Comparison of ENCODE assay signal across 23 cellular contexts in the genomic region with DNA sequence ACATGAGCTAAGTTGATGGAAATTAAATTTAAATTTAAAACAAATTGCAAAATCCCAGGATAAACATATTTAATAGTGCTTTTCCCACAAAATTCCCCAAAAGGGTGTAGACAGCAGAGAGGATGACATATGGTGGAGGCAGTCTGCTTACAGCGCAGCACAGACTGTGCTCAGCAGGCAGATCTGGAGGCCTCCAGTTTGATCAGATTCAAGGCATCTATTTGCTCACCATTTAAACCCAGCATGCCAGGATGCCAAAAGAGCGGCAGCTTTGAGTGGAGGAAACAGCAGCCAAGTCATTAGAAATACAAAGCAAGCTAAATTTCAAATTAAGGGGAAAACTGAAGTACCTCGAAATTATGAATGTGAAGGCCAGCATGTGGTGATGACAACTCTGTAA.
A peak's percentile ranks its signal among the peaks of the same experiment; 100 is the strongest.
DNase-seq lines count a peak whose midpoint lies in the region; ATAC-seq and TF ChIP-seq lines count a peak whose summit lies in the region.
"Had no signal": no experiment of that assay in that cellular context is flagged by ENCODE, and none has a peak within 500 bp of the region (broad histone marks: within the 10 kb centered on the region; RNA-seq: fewer than 3 reads in every experiment).

No MANE protein-coding gene starts in this region.

- no peaks in the 10 kb centered on the region for H3K9me2 ChIP-seq in GM23338 (ENCODE audit: insufficient read depth)

- DNase-seq in NCI-H146 (lab: John Stamatoyannopoulos, UW), result peak; percentile 9
- DNase-seq in NCI-H146 treated with DMSO at 0.1 percent for 48 hours (lab: John Stamatoyannopoulos, UW; ENCODE audit: unreplicated experiment), result no peak
- peak; percentile 33 for DNase-seq in GM23338 (ENCODE audit: low spot score)
- peak; percentile 78 for DNase-seq in NCI-H69 (lab: John Stamatoyannopoulos, UW)
- no peak for DNase-seq in glutamatergic neuron
- DNase-seq in activated CD8-positive, alpha-beta T cell treated with anti-CD3 and anti-CD28 coated beads for 36 hours, result no peak
- DNase-seq in CD4-positive, alpha-beta T cell, result no peak
- no peak for DNase-seq in DMS79 treated with DMSO at 0.1 percent for 48 hours (lab: John Stamatoyannopoulos, UW)
- DNase-seq: ACHN; Calu3; CD8-positive, alpha-beta T cell; DMS53; EL; HCEC 1CT; MG63; NCI-H2029; NCI-H748 treated with DMSO at 0.1 percent for 48 hours had no signal

- H3K4me1 ChIP-seq in GM23338 (ENCODE audit: insufficient read depth), result peaks cover 19% of the 10 kb centered on the region
- H3K4me1 ChIP-seq: BLaER1 treated with 17β-estradiol and CSF1 and Interleukin-3, amounts not matched to agents 10 nM and 100 nM had no signal

- CTCF ChIA-PET in activated CD8-positive, alpha-beta T cell treated with anti-CD3 and anti-CD28 coated beads for 36 hours (lab: Charles Lee), result no interaction called here
- CTCF ChIA-PET in CD4-positive, alpha-beta T cell (lab: Charles Lee), result no interaction called here

- intact Hi-C loops in activated CD8-positive, alpha-beta T cell treated with anti-CD3 and anti-CD28 coated beads for 36 hours (cut with micrococcal nuclease), result no loop called here
- intact Hi-C loops in CD4-positive, alpha-beta T cell (cut with DNase I, micrococcal nuclease), result no loop called here

- peaks cover 44% of the 10 kb centered on the region for H3K4me1 Mint-ChIP-seq in GM23338
- H3K4me1 Mint-ChIP-seq in glutamatergic neuron (ENCODE audit: low read depth, unreplicated experiment), result peaks cover 15% of the 10 kb centered on the region
- no peaks in the 10 kb centered on the region for H3K4me1 Mint-ChIP-seq in activated CD8-positive, alpha-beta T cell treated with anti-CD3 and anti-CD28 coated beads for 36 hours (ENCODE audit: low read depth)
- H3K4me1 Mint-ChIP-seq in CD4-positive, alpha-beta T cell (ENCODE audit: low read depth), result no peaks in the 10 kb centered on the region

- no peaks in the 10 kb centered on the region for H4K20me1 ChIP-seq in GM23338 (replicated peaks; ENCODE audit: insufficient read depth)
- H4K20me1 ChIP-seq: BLaER1 treated with 17β-estradiol and CSF1 and Interleukin-3, amounts not matched to agents 10 nM and 100 nM had no signal

- POLR2A ChIA-PET in activated CD8-positive, alpha-beta T cell treated with anti-CD3 and anti-CD28 coated beads for 36 hours (lab: Charles Lee), result no interaction called here
- POLR2A ChIA-PET in CD4-positive, alpha-beta T cell (lab: Charles Lee), result no interaction called here

- no peak overlapping the region for H3K4me2 ChIP-seq in GM23338
- H3K4me2 ChIP-seq: BLaER1 treated with 17β-estradiol and CSF1 and Interleukin-3, amounts not matched to agents 10 nM and 100 nM had no signal

- TF ChIP-seq CTCF in GM23338 (conservative IDR thresholded peaks at IDR 0.05; ENCODE audit: low read depth in 2 of 2) (no peak), glutamatergic neuron (IDR thresholded peaks at IDR 0.05; ENCODE audit: partially characterized antibody, unreplicated experiment) (no peak)
- TF ChIP-seq CTCF in activated CD8-positive, alpha-beta T cell treated with anti-CD3 and anti-CD28 coated beads for 36 hours (IDR thresholded peaks at IDR 0.05), result no peak
- no peak for TF ChIP-seq CTCF in CD4-positive, alpha-beta T cell (IDR thresholded peaks at IDR 0.05)

- H3K36me3 Mint-ChIP-seq in GM23338 (ENCODE audit: low read depth) (peaks cover 22% of the 10 kb centered on the region), glutamatergic neuron (ENCODE audit: unreplicated experiment) (peaks cover 7% of the 10 kb centered on the region)
- no peaks in the 10 kb centered on the region for H3K36me3 Mint-ChIP-seq in activated CD8-positive, alpha-beta T cell treated with anti-CD3 and anti-CD28 coated beads for 36 hours (ENCODE audit: low read depth)
- no peaks in the 10 kb centered on the region for H3K36me3 Mint-ChIP-seq in CD4-positive, alpha-beta T cell (ENCODE audit: low read depth)
- H3K36me3 Mint-ChIP-seq: CD8-positive, alpha-beta T cell had no signal

- H3K4me3 Mint-ChIP-seq in GM23338 (peak overlapping the region; percentile 14; the same call in 1 of the 3 replicates), glutamatergic neuron (ENCODE audit: unreplicated experiment) (peak overlapping the region; percentile 50)
- no peak overlapping the region for H3K4me3 Mint-ChIP-seq in activated CD8-positive, alpha-beta T cell treated with anti-CD3 and anti-CD28 coated beads for 36 hours
- no peak overlapping the region for H3K4me3 Mint-ChIP-seq in CD4-positive, alpha-beta T cell
- H3K4me3 Mint-ChIP-seq: CD8-positive, alpha-beta T cell had no signal

- no peaks in the 10 kb centered on the region for H3K27me3 ChIP-seq in GM23338 (ENCODE audit: insufficient read depth)
- H3K27me3 ChIP-seq in CD4-positive, alpha-beta T cell (ENCODE audit: control insufficient read depth, insufficient read depth, low read length), result no peaks in the 10 kb centered on the region
- H3K27me3 ChIP-seq: BLaER1 treated with 17β-estradiol and CSF1 and Interleukin-3, amounts not matched to agents 10 nM and 100 nM; MG63 had no signal

- H3K9me3 Mint-ChIP-seq in GM23338, result peaks cover 10% of the 10 kb centered on the region
- peaks cover 1% of the 10 kb centered on the region for H3K9me3 Mint-ChIP-seq in glutamatergic neuron (ENCODE audit: unreplicated experiment)
- H3K9me3 Mint-ChIP-seq in activated CD8-positive, alpha-beta T cell treated with anti-CD3 and anti-CD28 coated beads for 36 hours, result peaks cover 2% of the 10 kb centered on the region
- peaks cover 2% of the 10 kb centered on the region for H3K9me3 Mint-ChIP-seq in CD4-positive, alpha-beta T cell

- no peaks in the 10 kb centered on the region for H3K27me3 Mint-ChIP-seq in GM23338 (ENCODE audit: insufficient read depth, low read depth, poor library complexity)
- peaks cover 2% of the 10 kb centered on the region for H3K27me3 Mint-ChIP-seq in glutamatergic neuron (ENCODE audit: unreplicated experiment)
- H3K27me3 Mint-ChIP-seq in activated CD8-positive, alpha-beta T cell treated with anti-CD3 and anti-CD28 coated beads for 36 hours, result no peaks in the 10 kb centered on the region
- H3K27me3 Mint-ChIP-seq in CD4-positive, alpha-beta T cell, result no peaks in the 10 kb centered on the region

- no peaks in the 10 kb centered on the region for H3K79me2 ChIP-seq in GM23338 (replicated peaks; ENCODE audit: insufficient read depth)

- ATAC-seq in GM23338, result peak; percentile 78
- ATAC-seq in activated CD8-positive, alpha-beta T cell treated with anti-CD3 and anti-CD28 coated beads for 36 hours, result no peak
- ATAC-seq in CD4-positive, alpha-beta T cell (ENCODE audit: poor library complexity), result no peak
- ATAC-seq: CD8-positive, alpha-beta T cell; HepG2; K562; Right ventricle myocardium inferior had no signal

- H3K36me3 ChIP-seq in GM23338 (ENCODE audit: insufficient read depth), result no peaks in the 10 kb centered on the region
- H3K36me3 ChIP-seq: BLaER1 treated with 17β-estradiol and CSF1 and Interleukin-3, amounts not matched to agents 10 nM and 100 nM; MG63 had no signal

- H2AFZ ChIP-seq in GM23338, result no peak overlapping the region

- no peak overlapping the region for H3K27ac ChIP-seq in GM23338 (ENCODE audit: low read depth)
- H3K27ac ChIP-seq in CD4-positive, alpha-beta T cell (ENCODE audit: low read depth, low read length), result no peak overlapping the region
- H3K27ac ChIP-seq: 22Rv1; BLaER1 treated with 17β-estradiol and CSF1 and Interleukin-3, amounts not matched to agents 10 nM and 100 nM; HL-60 had no signal

- H3K4me3 ChIP-seq in GM23338, result no peak overlapping the region
- H3K4me3 ChIP-seq: BLaER1 treated with 17β-estradiol and CSF1 and Interleukin-3, amounts not matched to agents 10 nM and 100 nM; K562; MG63 had no signal

- H3K27ac Mint-ChIP-seq in GM23338 (0 out of 2 replicates have a peak overlapping the region, but pooled peaks have one; percentile 50), glutamatergic neuron (ENCODE audit: unreplicated experiment) (peak overlapping the region; percentile 89)
- H3K27ac Mint-ChIP-seq in activated CD8-positive, alpha-beta T cell treated with anti-CD3 and anti-CD28 coated beads for 36 hours, result no peak overlapping the region
- no peak overlapping the region for H3K27ac Mint-ChIP-seq in CD4-positive, alpha-beta T cell
- H3K27ac Mint-ChIP-seq: CD8-positive, alpha-beta T cell had no signal

- H3K9me3 ChIP-seq in CD4-positive, alpha-beta T cell (ENCODE audit: control insufficient read depth, low read length), result no peaks in the 10 kb centered on the region
- H3K9me3 ChIP-seq: MG63 had no signal

- H3F3A ChIP-seq in GM23338 (replicated peaks; ENCODE audit: low read depth), result no peaks in the 10 kb centered on the region

TF ChIP-seq in GM23338, 12 proteins besides CTCF, POLR2A, EP300 and RAD21:
- TF ChIP-seq ZNF331 (CRISPR knock-in tag; IDR thresholded peaks at IDR 0.05; ENCODE audit: low read depth), result 0 out of 2 replicates have a peak, but pooled peaks have one; percentile 40
- TF ChIP-seq NANOG (IDR thresholded peaks at IDR 0.05; ENCODE audit: borderline replicate concordance), result no peak
- no peak for TF ChIP-seq CREB1 (CRISPR knock-in tag; IDR thresholded peaks at IDR 0.05; ENCODE audit: low read depth)
- TF ChIP-seq, protein P1, sequence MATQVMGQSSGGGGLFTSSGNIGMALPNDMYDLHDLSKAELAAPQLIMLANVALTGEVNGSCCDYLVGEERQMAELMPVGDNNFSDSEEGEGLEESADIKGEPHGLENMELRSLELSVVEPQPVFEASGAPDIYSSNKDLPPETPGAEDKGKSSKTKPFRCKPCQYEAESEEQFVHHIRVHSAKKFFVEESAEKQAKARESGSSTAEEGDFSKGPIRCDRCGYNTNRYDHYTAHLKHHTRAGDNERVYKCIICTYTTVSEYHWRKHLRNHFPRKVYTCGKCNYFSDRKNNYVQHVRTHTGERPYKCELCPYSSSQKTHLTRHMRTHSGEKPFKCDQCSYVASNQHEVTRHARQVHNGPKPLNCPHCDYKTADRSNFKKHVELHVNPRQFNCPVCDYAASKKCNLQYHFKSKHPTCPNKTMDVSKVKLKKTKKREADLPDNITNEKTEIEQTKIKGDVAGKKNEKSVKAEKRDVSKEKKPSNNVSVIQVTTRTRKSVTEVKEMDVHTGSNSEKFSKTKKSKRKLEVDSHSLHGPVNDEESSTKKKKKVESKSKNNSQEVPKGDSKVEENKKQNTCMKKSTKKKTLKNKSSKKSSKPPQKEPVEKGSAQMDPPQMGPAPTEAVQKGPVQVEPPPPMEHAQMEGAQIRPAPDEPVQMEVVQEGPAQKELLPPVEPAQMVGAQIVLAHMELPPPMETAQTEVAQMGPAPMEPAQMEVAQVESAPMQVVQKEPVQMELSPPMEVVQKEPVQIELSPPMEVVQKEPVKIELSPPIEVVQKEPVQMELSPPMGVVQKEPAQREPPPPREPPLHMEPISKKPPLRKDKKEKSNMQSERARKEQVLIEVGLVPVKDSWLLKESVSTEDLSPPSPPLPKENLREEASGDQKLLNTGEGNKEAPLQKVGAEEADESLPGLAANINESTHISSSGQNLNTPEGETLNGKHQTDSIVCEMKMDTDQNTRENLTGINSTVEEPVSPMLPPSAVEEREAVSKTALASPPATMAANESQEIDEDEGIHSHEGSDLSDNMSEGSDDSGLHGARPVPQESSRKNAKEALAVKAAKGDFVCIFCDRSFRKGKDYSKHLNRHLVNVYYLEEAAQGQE (IDR thresholded peaks at IDR 0.05; ENCODE audit: unreplicated experiment), result no peak
- TF ChIP-seq ZNF114 (CRISPR knock-in tag; IDR thresholded peaks at IDR 0.05), result no peak
TF ChIP-seq in GM23338: peak in this region for 1.

Comparison
In these comparisons a context has a peak if more than half of its experiments do, and no peak if none do; other contexts are left out.
1. DNase-seq: peak in NCI-H146 (single experiment), GM23338 (single experiment) and NCI-H69 (single experiment); none in NCI-H146 treated with DMSO at 0.1 percent for 48 hours (single experiment), glutamatergic neuron (single experiment), activated CD8-positive, alpha-beta T cell treated with anti-CD3 and anti-CD28 coated beads for 36 hours (single experiment), CD4-positive, alpha-beta T cell (0 of 10) and DMS79 treated with DMSO at 0.1 percent for 48 hours (single experiment).
2. H3K27ac Mint-ChIP-seq: peak in GM23338 (single experiment) and glutamatergic neuron (single experiment); none in activated CD8-positive, alpha-beta T cell treated with anti-CD3 and anti-CD28 coated beads for 36 hours (single experiment) and CD4-positive, alpha-beta T cell (single experiment).
3. H3K4me3 Mint-ChIP-seq: peak in GM23338 (single experiment) and glutamatergic neuron (single experiment); none in activated CD8-positive, alpha-beta T cell treated with anti-CD3 and anti-CD28 coated beads for 36 hours (single experiment) and CD4-positive, alpha-beta T cell (single experiment).